ENCODE assay signal across 18 cellular contexts in genomic region chr16:12617401-12617819, GRCh38.
DNase-seq lines count a peak whose midpoint lies in the region; ATAC-seq and TF ChIP-seq lines count a peak whose summit lies in the region.
"Had no signal": no experiment of that assay in that cellular context is flagged by ENCODE, and none has a peak within 500 bp of the region (broad histone marks: within the 10 kb centered on the region; RNA-seq: fewer than 3 reads in every experiment).

No MANE protein-coding gene starts in this region.

- ATAC-seq in activated CD4-positive, CD25-positive, alpha-beta regulatory T cell treated with anti-CD3 and anti-CD28 coated beads, Interleukin-2, amount 50 U/mL, for 24 hours = peak; percentile 39 to 49
- ATAC-seq in GM19395 (IDR thresholded peaks at IDR 0.05; ENCODE audit: unreplicated experiment) (no peak), GM19397 (IDR thresholded peaks at IDR 0.05; ENCODE audit: unreplicated experiment) (no peak)
- ATAC-seq: natural killer cell, Panc1 had no signal

- intact Hi-C loops in esophagus muscularis mucosa (cut with DNase I) = no loop called here

- TF ChIP-seq CTCF in esophagus muscularis mucosa (IDR thresholded peaks at IDR 0.05) = no peak

- no peaks in the 10 kb centered on the region for H3K36me3 ChIP-seq in esophagus muscularis mucosa
- H3K36me3 ChIP-seq: BE2C, tibial nerve had no signal

- no peaks in the 10 kb centered on the region for H3K27me3 ChIP-seq in esophagus muscularis mucosa
- H3K27me3 ChIP-seq: BE2C, tibial nerve had no signal

- H3K9me3 ChIP-seq in esophagus muscularis mucosa = no peaks in the 10 kb centered on the region
- H3K9me3 ChIP-seq: BE2C, tibial nerve had no signal

- TF ChIP-seq EP300 in esophagus muscularis mucosa (IDR thresholded peaks at IDR 0.05) = no peak

- WGBS in esophagus muscularis mucosa = 73% methylated on average over 8 of the region's 9 CpGs

- TF ChIP-seq POLR2A in esophagus muscularis mucosa (IDR thresholded peaks at IDR 0.05; ENCODE audit: low read depth) = no peak

- H3K27ac ChIP-seq in esophagus muscularis mucosa (replicated peaks in 1 of 4) = no peak overlapping the region
- H3K27ac ChIP-seq: SK-N-MC, tibial nerve had no signal

- peak; percentile 36 for DNase-seq in activated T-cell treated with anti-CD3 and anti-CD28 coated beads for 48 hours (ENCODE audit: low read depth)
- no peak for DNase-seq in activated T-cell treated with anti-CD3 and anti-CD28 coated beads, Interleukin-2, amount 50 U/mL, for 1 hour
- DNase-seq in esophagus muscularis mucosa (ENCODE audit: extremely low spot score) = peak; percentile 34
- DNase-seq in stimulated activated CD8-positive, alpha-beta memory T cell treated with anti-CD3 and anti-CD28 coated beads, Interleukin-4, amount 100 ng/mL, for 24 hours (ENCODE audit: low read depth) = peak; percentile 18
- DNase-seq in ureter (ENCODE audit: low spot score) = no peak
- DNase-seq: amniotic stem cell; BE2C; effector memory CD4-positive, alpha-beta T cell; HCEC 1CT; Karpas-422; natural killer cell; NCI-H526 had no signal

- H3K4me1 ChIP-seq in esophagus muscularis mucosa = peaks cover 0 to 12% (median 3%) of the 10 kb centered on the region in 4 donors
- H3K4me1 ChIP-seq: BE2C, tibial nerve had no signal

- H3K4me3 ChIP-seq in esophagus muscularis mucosa = no peak overlapping the region
- H3K4me3 ChIP-seq: SK-N-MC, tibial nerve had no signal

Comparison
In these comparisons a context has a peak if more than half of its experiments do, and no peak if none do; other contexts are left out.
1. DNase-seq: peak in activated T-cell treated with anti-CD3 and anti-CD28 coated beads for 48 hours (single experiment), esophagus muscularis mucosa (single experiment) and stimulated activated CD8-positive, alpha-beta memory T cell treated with anti-CD3 and anti-CD28 coated beads, Interleukin-4, amount 100 ng/mL, for 24 hours (single experiment); none in activated T-cell treated with anti-CD3 and anti-CD28 coated beads, Interleukin-2, amount 50 U/mL, for 1 hour (single experiment) and ureter (single experiment).
2. ATAC-seq: peak in activated CD4-positive, CD25-positive, alpha-beta regulatory T cell treated with anti-CD3 and anti-CD28 coated beads, Interleukin-2, amount 50 U/mL, for 24 hours (2 of 2); none in GM19395 (single experiment) and GM19397 (single experiment).